8 cellular contexts compared by ENCODE assay signal in genomic region chr11:19903620-19904069, GRCh38.
DNase-seq lines count a peak whose midpoint lies in the region; ATAC-seq and TF ChIP-seq lines count a peak whose summit lies in the region.
"Had no signal": no experiment of that assay in that cellular context is flagged by ENCODE, and none has a peak within 500 bp of the region (broad histone marks: within the 10 kb centered on the region; RNA-seq: fewer than 3 reads in every experiment).

No MANE protein-coding gene starts in this region.

- H3K27me3 ChIP-seq in GM06990 (replicated peaks; ENCODE audit: control insufficient read depth, insufficient read depth, low read length) (no peaks in the 10 kb centered on the region), parathyroid adenoma (ENCODE audit: control insufficient read depth, insufficient read depth, low read length) (no peaks in the 10 kb centered on the region)

- peak; percentile 75 for TF ChIP-seq CTCF in GM06990 (IDR thresholded peaks at IDR 0.05; ENCODE audit: insufficient read depth, low read length, poor library complexity, severe bottlenecking)
- TF ChIP-seq CTCF in parathyroid adenoma (IDR thresholded peaks at IDR 0.05) = peak; percentile 56

- no peaks in the 10 kb centered on the region for H3K79me2 ChIP-seq in parathyroid adenoma

- H3K4me1 ChIP-seq in parathyroid adenoma = no peaks in the 10 kb centered on the region

- H3K27ac Mint-ChIP-seq in activated T-cell treated with anti-CD3 and anti-CD28 coated beads, Interleukin-2, amount 50 U/mL, for 72 hours = no peak overlapping the region

- no peaks in the 10 kb centered on the region for H3K36me3 Mint-ChIP-seq in activated T-cell treated with anti-CD3 and anti-CD28 coated beads, Interleukin-2, amount 50 U/mL, for 72 hours (ENCODE audit: insufficient read depth in 2 of 2)

- no peak overlapping the region for H3K9ac ChIP-seq in parathyroid adenoma

- H3K27me3 Mint-ChIP-seq in activated T-cell treated with anti-CD3 and anti-CD28 coated beads, Interleukin-2, amount 50 U/mL, for 72 hours (ENCODE audit: low read depth) = peaks cover 5% of the 10 kb centered on the region
- H3K27me3 Mint-ChIP-seq: central memory CD8-positive, alpha-beta T cell had no signal

- no peaks in the 10 kb centered on the region for H3K9me3 Mint-ChIP-seq in activated T-cell treated with anti-CD3 and anti-CD28 coated beads, Interleukin-2, amount 50 U/mL, for 72 hours
- H3K9me3 Mint-ChIP-seq: central memory CD8-positive, alpha-beta T cell had no signal

- H3K4me3 Mint-ChIP-seq in activated T-cell treated with anti-CD3 and anti-CD28 coated beads, Interleukin-2, amount 50 U/mL, for 72 hours = no peak overlapping the region
- H3K4me3 Mint-ChIP-seq: central memory CD8-positive, alpha-beta T cell had no signal

- no peak overlapping the region for H3K27ac ChIP-seq in parathyroid adenoma

- H3K9me3 ChIP-seq in parathyroid adenoma (ENCODE audit: control insufficient read depth, low read length) = no peaks in the 10 kb centered on the region

- H3K4me1 Mint-ChIP-seq in activated T-cell treated with anti-CD3 and anti-CD28 coated beads, Interleukin-2, amount 50 U/mL, for 72 hours (ENCODE audit: low read depth) = no peaks in the 10 kb centered on the region
- H3K4me1 Mint-ChIP-seq: central memory CD8-positive, alpha-beta T cell had no signal

- H3K36me3 ChIP-seq in GM06990 (ENCODE audit: control insufficient read depth, insufficient read depth, low read length) = no peaks in the 10 kb centered on the region
- no peaks in the 10 kb centered on the region for H3K36me3 ChIP-seq in parathyroid adenoma (ENCODE audit: control insufficient read depth, insufficient read depth, low read length)

- H3K4me2 ChIP-seq in parathyroid adenoma (ENCODE audit: low read length) = no peak overlapping the region

- H2AFZ ChIP-seq in parathyroid adenoma = no peak overlapping the region

- H3K4me3 ChIP-seq in GM06990 (replicated peaks; ENCODE audit: low read depth, low read length) = no peak overlapping the region
- H3K4me3 ChIP-seq in parathyroid adenoma (ENCODE audit: low read depth, low read length) = no peak overlapping the region

- DNase-seq in GM06990 (ENCODE audit: extremely low read depth, insufficient read length) (no peak), HT-29 (ENCODE audit: low spot score) (peak; percentile 86), NOMO-1 treated with DMSO at 0.1 percent for 48 hours (lab: John Stamatoyannopoulos, UW; ENCODE audit: unreplicated experiment) (peak; percentile 37), foreskin melanocyte (peak; percentile 60), HuH-7.5 (ENCODE audit: low spot score) (no peak)
- peak; percentile 53 to 62 for DNase-seq in activated T-cell treated with anti-CD3 and anti-CD28 coated beads, Interleukin-2, amount 50 U/mL, for 72 hours

- ATAC-seq in activated T-cell treated with anti-CD3 and anti-CD28 coated beads, Interleukin-2, amount 50 U/mL, for 72 hours (replicated peaks in 1 of 2) = peak in 1 of 2 donors; percentile 57

Comparison
In these comparisons a context has a peak if more than half of its experiments do, and no peak if none do; other contexts are left out.
1. DNase-seq: peak in HT-29 (single experiment), NOMO-1 treated with DMSO at 0.1 percent for 48 hours (single experiment), activated T-cell treated with anti-CD3 and anti-CD28 coated beads, Interleukin-2, amount 50 U/mL, for 72 hours (2 of 2) and foreskin melanocyte (single experiment); none in GM06990 (single experiment) and HuH-7.5 (single experiment).